ENCODE assay signal across 1 cellular context in genomic region chr9:27626629-27627564, GRCh38.
TF ChIP-seq lines count a peak whose summit lies in the region.

No MANE protein-coding gene starts in this region.

TF ChIP-seq in HepG2, 621 proteins besides CTCF, POLR2A, EP300 and RAD21:
- TF ChIP-seq NFYB (CRISPR knock-in tag; IDR thresholded peaks at IDR 0.05) (no peak), ZNF639 (CRISPR knock-in tag; conservative IDR thresholded peaks at IDR 0.05) (no peak), ZNF670 (CRISPR knock-in tag; IDR thresholded peaks at IDR 0.05; ENCODE audit: borderline replicate concordance) (no peak), CREB1 (IDR thresholded peaks at IDR 0.05) (no peak), CREB1 (CRISPR knock-in tag; IDR thresholded peaks at IDR 0.05) (no peak), NAIF1 (CRISPR knock-in tag; IDR thresholded peaks at IDR 0.05; ENCODE audit: borderline replicate concordance) (no peak), NCOA1 (CRISPR knock-in tag; IDR thresholded peaks at IDR 0.05) (no peak), TCF7 (IDR thresholded peaks at IDR 0.05; ENCODE audit: low read depth) (no peak), ZNF784 (CRISPR knock-in tag; IDR thresholded peaks at IDR 0.05; ENCODE audit: borderline replicate concordance) (no peak), MXD4 (CRISPR knock-in tag; IDR thresholded peaks at IDR 0.05) (no peak), NFATC3 (CRISPR knock-in tag; IDR thresholded peaks at IDR 0.05) (no peak), POLR2AphosphoS5 (IDR thresholded peaks at IDR 0.05; ENCODE audit: low read depth, low read length) (no peak), BRF2 (CRISPR knock-in tag; IDR thresholded peaks at IDR 0.05) (no peak), ZNF274 (CRISPR knock-in tag; IDR thresholded peaks at IDR 0.05) (no peak), FOXA3 (CRISPR knock-in tag; IDR thresholded peaks at IDR 0.05) (no peak), MTF2 (CRISPR knock-in tag; IDR thresholded peaks at IDR 0.05; ENCODE audit: borderline replicate concordance) (no peak), PAXIP1 (CRISPR knock-in tag; conservative IDR thresholded peaks at IDR 0.05) (no peak), NR2F2 (IDR thresholded peaks at IDR 0.05; ENCODE audit: borderline replicate concordance, low read depth) (no peak)
- TF ChIP-seq, protein P1, sequence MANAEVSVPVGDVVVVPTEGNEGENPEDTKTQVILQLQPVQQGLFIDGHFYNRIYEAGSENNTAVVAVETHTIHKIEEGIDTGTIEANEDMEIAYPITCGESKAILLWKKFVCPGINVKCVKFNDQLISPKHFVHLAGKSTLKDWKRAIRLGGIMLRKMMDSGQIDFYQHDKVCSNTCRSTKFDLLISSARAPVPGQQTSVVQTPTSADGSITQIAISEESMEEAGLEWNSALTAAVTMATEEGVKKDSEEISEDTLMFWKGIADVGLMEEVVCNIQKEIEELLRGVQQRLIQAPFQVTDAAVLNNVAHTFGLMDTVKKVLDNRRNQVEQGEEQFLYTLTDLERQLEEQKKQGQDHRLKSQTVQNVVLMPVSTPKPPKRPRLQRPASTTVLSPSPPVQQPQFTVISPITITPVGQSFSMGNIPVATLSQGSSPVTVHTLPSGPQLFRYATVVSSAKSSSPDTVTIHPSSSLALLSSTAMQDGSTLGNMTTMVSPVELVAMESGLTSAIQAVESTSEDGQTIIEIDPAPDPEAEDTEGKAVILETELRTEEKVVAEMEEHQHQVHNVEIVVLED (CRISPR knock-in tag; IDR thresholded peaks at IDR 0.05; ENCODE audit: borderline replicate concordance), result no peak
- TF ChIP-seq, protein P2, sequence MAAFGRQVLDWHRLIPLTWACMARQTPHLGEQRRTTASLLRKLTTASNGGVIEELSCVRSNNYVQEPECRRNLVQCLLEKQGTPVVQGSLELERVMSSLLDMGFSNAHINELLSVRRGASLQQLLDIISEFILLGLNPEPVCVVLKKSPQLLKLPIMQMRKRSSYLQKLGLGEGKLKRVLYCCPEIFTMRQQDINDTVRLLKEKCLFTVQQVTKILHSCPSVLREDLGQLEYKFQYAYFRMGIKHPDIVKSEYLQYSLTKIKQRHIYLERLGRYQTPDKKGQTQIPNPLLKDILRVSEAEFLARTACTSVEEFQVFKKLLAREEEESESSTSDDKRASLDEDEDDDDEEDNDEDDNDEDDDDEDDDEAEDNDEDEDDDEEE (CRISPR knock-in tag; IDR thresholded peaks at IDR 0.05), result no peak
- TF ChIP-seq, protein P3, sequence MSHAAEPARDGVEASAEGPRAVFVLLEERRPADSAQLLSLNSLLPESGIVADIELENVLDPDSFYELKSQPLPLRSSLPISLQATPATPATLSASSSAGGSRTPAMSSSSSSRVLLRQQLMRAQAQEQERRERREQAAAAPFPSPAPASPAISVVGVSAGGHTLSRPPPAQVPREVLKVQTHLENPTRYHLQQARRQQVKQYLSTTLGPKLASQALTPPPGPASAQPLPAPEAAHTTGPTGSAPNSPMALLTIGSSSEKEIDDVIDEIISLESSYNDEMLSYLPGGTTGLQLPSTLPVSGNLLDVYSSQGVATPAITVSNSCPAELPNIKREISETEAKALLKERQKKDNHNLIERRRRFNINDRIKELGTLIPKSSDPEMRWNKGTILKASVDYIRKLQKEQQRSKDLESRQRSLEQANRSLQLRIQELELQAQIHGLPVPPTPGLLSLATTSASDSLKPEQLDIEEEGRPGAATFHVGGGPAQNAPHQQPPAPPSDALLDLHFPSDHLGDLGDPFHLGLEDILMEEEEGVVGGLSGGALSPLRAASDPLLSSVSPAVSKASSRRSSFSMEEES (CRISPR knock-in tag; IDR thresholded peaks at IDR 0.05), result no peak
TF ChIP-seq in HepG2: peak in this region for 0.
